In genomic region chr19:55279773-55280643, GRCh38 we compare ENCODE assay signal across 8 cellular contexts. TPM values are rescaled to one million over a fixed set of nuclear protein-coding genes. Genes with fewer than 3 reads are reported as not detected.
DNase-seq lines count a peak whose midpoint lies in the region; ATAC-seq, FAIRE-seq and TF ChIP-seq lines count a peak whose summit lies in the region.

Gene HSPBP1 (minus strand): TSS chr19:55280110. CDS start chr19:55279608, 502 bp downstream.

- peak within 1 kb of the TSS; percentile 92 for H3K4me3 ChIP-seq in AG04450 (ENCODE audit: low read depth, low read length)

- POLR2A ChIA-PET in AG04450 (lab: Yijun Ruan, JAX), result interaction anchor here (0.7 to 1.1 kb wide), 9 partner anchors 21 to 224 kb away, joined by 3 to 17 read pairs (median 3); partner anchors contain the start of genes PPP6R1 and UBE2S

- H3K27ac ChIP-seq in AG04450 (ENCODE audit: low read depth, low read length), result peak within 1 kb of the TSS; percentile 84

- H3K4me1 Mint-ChIP-seq in central memory CD8-positive, alpha-beta T cell, result peaks cover 55% of the 10 kb centered on the region

- CTCF ChIA-PET in AG04450 (lab: Charles Lee), result interaction anchor here (1.0 to 1.5 kb wide), 2 partner anchors 13 to 60 kb away, joined by 3 to 9 read pairs; partner anchors contain the start of gene KMT5C

- no peaks in the 10 kb centered on the region for H3K9me3 Mint-ChIP-seq in central memory CD8-positive, alpha-beta T cell

- no peak for TF ChIP-seq CTCF in AG04450 (IDR thresholded peaks at IDR 0.05; ENCODE audit: low read depth, low read length)

- FAIRE-seq in islet of Langerhans (lab: Jason Lieb, UNC), result peak; percentile 60

- TF ChIP-seq POLR2A in GM18951 (IDR thresholded peaks at IDR 0.05; ENCODE audit: extremely low read depth, insufficient read depth, insufficient read length), result peak; percentile 66

- peak; percentile 69 for ATAC-seq in HG03280 (IDR thresholded peaks at IDR 0.05; ENCODE audit: unreplicated experiment)
- peak; percentile 75 for ATAC-seq in central memory CD8-positive, alpha-beta T cell (replicated peaks; ENCODE audit: extremely low read depth, poor library complexity, severe bottlenecking)

- in situ Hi-C loops in GM18951 (cut with MboI; ENCODE audit: low sequenced_read_pairs, unreplicated experiment), result no loop called here

- no peaks in the 10 kb centered on the region for H3K27me3 ChIP-seq in AG04450 (ENCODE audit: control insufficient read depth, insufficient read depth, low read length)

- DNase-seq in AG04450 (ENCODE audit: low read depth, low spot score), result peak; percentile 84
- peak; percentile 95 to 97 for DNase-seq in NCI-H446 (lab: John Stamatoyannopoulos, UW)
- DNase-seq in activated CD4-positive, CD25-positive, alpha-beta regulatory T cell treated with anti-CD3 and anti-CD28 coated beads, Interleukin-2, amount 50 U/mL, for 16 hours (ENCODE audit: low read depth, low spot score), result peak; percentile 88
- DNase-seq in central memory CD8-positive, alpha-beta T cell (ENCODE audit: low spot score in 2 of 2), result peak; percentile 94 to 96
- peak; percentile 92 for DNase-seq in stimulated activated CD4-positive, alpha-beta T cell treated with anti-CD3 and anti-CD28 coated beads, Interleukin-12 subunit alpha, Interleukin-12 subunit beta, amount 100 ng/mL, for 4 hours

- H3K4me3 Mint-ChIP-seq in central memory CD8-positive, alpha-beta T cell, result peak within 1 kb of the TSS; percentile 99

- H3K36me3 Mint-ChIP-seq in central memory CD8-positive, alpha-beta T cell (ENCODE audit: insufficient read depth), result peaks cover 19% of the 10 kb centered on the region

- H3K27me3 Mint-ChIP-seq in central memory CD8-positive, alpha-beta T cell, result no peaks in the 10 kb centered on the region

- peak within 1 kb of the TSS; percentile 100 for H3K27ac Mint-ChIP-seq in central memory CD8-positive, alpha-beta T cell (ENCODE audit: low read depth)

- no peaks in the 10 kb centered on the region for H3K9me3 ChIP-seq in AG04450 (ENCODE audit: control insufficient read depth, insufficient read depth, low read length)

RNA-seq across cellular contexts. Expression of gene HSPBP1, which starts in this region (rescaled TPM):
- 18.5 and 27.4 TPM in 2 replicates for polyA plus RNA-seq in AG04450 (2011; rRNA removed)
- polyA minus RNA-seq in AG04450 (2011; rRNA and poly(A)+ RNA removed), result 11.1 and 11.6 TPM in 2 replicates

Comparison
In these comparisons a context has a peak if more than half of its experiments do, and no peak if none do; other contexts are left out.
1. Peak in every context shown above with its lines: DNase-seq, ATAC-seq, H3K4me3 ChIP-seq and H3K27ac ChIP-seq.